Comparison of ENCODE assay signal across 9 cellular contexts in the genomic region with DNA sequence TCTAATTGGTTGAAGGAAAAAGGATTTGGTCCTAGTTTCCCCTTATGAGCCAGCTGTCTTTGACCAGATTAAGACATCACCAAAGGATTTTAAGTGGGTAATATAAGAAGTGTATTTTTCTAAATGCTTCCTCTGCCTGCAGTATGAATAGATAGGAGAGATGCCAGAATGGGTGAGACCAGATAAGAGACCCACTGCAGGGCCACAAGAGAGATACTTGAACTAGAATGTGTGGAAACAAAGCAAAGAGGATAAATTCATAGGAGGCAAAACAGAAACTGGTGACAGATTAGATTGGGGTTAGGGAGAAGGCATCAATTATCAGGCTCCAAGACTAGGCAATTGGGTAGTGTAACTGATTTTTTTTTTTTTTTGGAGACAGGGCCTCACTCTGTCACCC. TPM values are rescaled to one million over a fixed set of nuclear protein-coding genes. Genes with fewer than 3 reads are reported as not detected.
A peak's percentile ranks its signal among the peaks of the same experiment; 100 is the strongest.
DNase-seq lines count a peak whose midpoint lies in the region; ATAC-seq, FAIRE-seq and TF ChIP-seq lines count a peak whose summit lies in the region.
"Had no signal": no experiment of that assay in that cellular context is flagged by ENCODE, and none has a peak within 500 bp of the region (broad histone marks: within the 10 kb centered on the region; RNA-seq: fewer than 3 reads in every experiment).

No MANE protein-coding gene starts in this region.

- H3K27me3 Mint-ChIP-seq in CD8-positive, alpha-beta memory T cell = no peaks in the 10 kb centered on the region
- H3K27me3 Mint-ChIP-seq in naive thymus-derived CD4-positive, alpha-beta T cell = no peaks in the 10 kb centered on the region

- no peaks in the 10 kb centered on the region for H4K20me1 ChIP-seq in GM12878 (ENCODE audit: control insufficient read depth, insufficient read depth)

- CTCF ChIA-PET in CD8-positive, alpha-beta memory T cell (lab: Charles Lee) = interaction anchor here (0.9 to 1.3 kb wide), 3 partner anchors 21 to 25 kb away, joined by 3 to 4 read pairs (median 3); a partner anchor contains a TSS
- CTCF ChIA-PET in GM12878 (lab: Yijun Ruan, JAX) = interaction anchor here (1.1 to 2.2 kb wide), 5 partner anchors 8 to 98 kb away, joined by 3 to 7 read pairs (median 4); no protein-coding TSS in a partner anchor
- CTCF ChIA-PET in naive thymus-derived CD4-positive, alpha-beta T cell (lab: Charles Lee) = interaction anchor here (0.7 kb wide), 1 partner anchor 1564 kb away, joined by 3 read pairs; no protein-coding TSS in a partner anchor
- CTCF ChIA-PET in HEK293T (lab: Yijun Ruan, JAX) = no interaction called here

- RAD21 ChIA-PET in GM12878 (lab: Charles Lee; ENCODE audit: unreplicated experiment) = no interaction called here

- no peak for DNase-seq in CD8-positive, alpha-beta memory T cell
- DNase-seq in LNCaP clone FGC (ENCODE audit: low read depth) (no peak), GM12878 (ENCODE audit: low read depth, low spot score) (no peak), GDM1 (lab: John Stamatoyannopoulos, UW) (no peak), HEK293T (ENCODE audit: extremely low spot score) (no peak)
- no peak for DNase-seq in naive thymus-derived CD4-positive, alpha-beta T cell

- no peak overlapping the region; the same call in 1 of the 2 replicates for H2AFZ ChIP-seq in GM12878 (ENCODE audit: control insufficient read depth, low read depth, low read length)

- H3K9me3 ChIP-seq in CD8-positive, alpha-beta memory T cell (ENCODE audit: low read length) = no peaks in the 10 kb centered on the region
- H3K9me3 ChIP-seq in GM12878 (replicated peaks; ENCODE audit: control insufficient read depth, insufficient read depth, low read length) = no peaks in the 10 kb centered on the region
- H3K9me3 ChIP-seq in naive thymus-derived CD4-positive, alpha-beta T cell (ENCODE audit: control insufficient read depth in 2 of 3, low read length in 3 of 3) = no peaks in the 10 kb centered on the region

- H3K36me3 Mint-ChIP-seq in CD8-positive, alpha-beta memory T cell = peaks cover 0 to 34% (median 3%) of the 10 kb centered on the region in 3 donors
- H3K36me3 Mint-ChIP-seq in naive thymus-derived CD4-positive, alpha-beta T cell = peaks cover 0 to 21% (median 0%) of the 10 kb centered on the region in 5 donors

- H3K36me3 ChIP-seq in CD8-positive, alpha-beta memory T cell (ENCODE audit: insufficient read depth, low read length) = no peaks in the 10 kb centered on the region
- H3K36me3 ChIP-seq in GM12878 (ENCODE audit: control insufficient read depth in 2 of 2, insufficient read depth in 2 of 2, low read length in 1 of 2) = no peaks in the 10 kb centered on the region; a peak in 1 of 4 replicates
- H3K36me3 ChIP-seq in naive thymus-derived CD4-positive, alpha-beta T cell (ENCODE audit: control insufficient read depth in 2 of 3, insufficient read depth in 3 of 3, low read length in 3 of 3) = peaks cover 0 to 8% (median 6%) of the 10 kb centered on the region in 3 experiments

- POLR2A ChIA-PET in CD8-positive, alpha-beta memory T cell (lab: Charles Lee) = no interaction called here
- POLR2A ChIA-PET in GM12878 (lab: Charles Lee) (interaction anchor here (0.5 to 2.7 kb wide), 3 partner anchors 13 to 230 kb away, joined by 3 to 25 read pairs (median 3); no protein-coding TSS in a partner anchor), HEK293T (lab: Yijun Ruan, JAX) (interaction anchor here (1.4 to 2.3 kb wide), 4 partner anchors 8 to 53 kb away, joined by 5 to 14 read pairs (median 10); no protein-coding TSS in a partner anchor)
- POLR2A ChIA-PET in naive thymus-derived CD4-positive, alpha-beta T cell (lab: Charles Lee) = interaction anchor here (1.0 to 1.9 kb wide), 5 partner anchors 14 to 779 kb away, joined by 3 to 10 read pairs (median 4); a partner anchor contains a TSS

- peak overlapping the region; percentile 65; the same call in 1 of the 2 replicates for H3K4me2 ChIP-seq in GM12878 (ENCODE audit: control insufficient read depth, insufficient read depth)

- in situ Hi-C loops in GM12878 (cut with MboI) = no loop called here

- SMC1A ChIA-PET in GM12878 (lab: Charles Lee; ENCODE audit: uncharacterized antibody, unreplicated experiment) = interaction anchor here (0.7 to 2.2 kb wide), 4 partner anchors 14 to 54 kb away, joined by 3 to 8 read pairs (median 6); no protein-coding TSS in a partner anchor

- no peaks in the 10 kb centered on the region for H3K27me3 ChIP-seq in CD8-positive, alpha-beta memory T cell (ENCODE audit: insufficient read depth, low read length, poor library complexity, severe bottlenecking)
- no peaks in the 10 kb centered on the region for H3K27me3 ChIP-seq in GM12878 (replicated peaks in 1 of 2; ENCODE audit: control insufficient read depth in 2 of 2, insufficient read depth in 2 of 2, low read length in 1 of 2)
- H3K27me3 ChIP-seq in naive thymus-derived CD4-positive, alpha-beta T cell (ENCODE audit: control insufficient read depth in 2 of 2, insufficient read depth in 2 of 2, low read length in 2 of 2) = no peaks in the 10 kb centered on the region

- peaks cover 10% of the 10 kb centered on the region for H3K79me2 ChIP-seq in GM12878 (ENCODE audit: control insufficient read depth, insufficient read depth, low read length)

- no TSS peak for BruUV-seq in GM12878 (replicated peaks; lab: Mats Ljungman, UMichigan)

- TF ChIP-seq EP300 in GM12878 (IDR thresholded peaks at IDR 0.05; ENCODE audit: borderline replicate concordance in 1 of 2, control insufficient read depth in 1 of 2, low read depth in 2 of 2, low read length in 2 of 2) = no peak

- H3K9ac ChIP-seq in GM12878 (ENCODE audit: control insufficient read depth, insufficient read depth, low read length) = peak overlapping the region; percentile 90

- peak overlapping the region; percentile 72 for H3K4me3 ChIP-seq in CD8-positive, alpha-beta memory T cell (ENCODE audit: low read length)
- H3K4me3 ChIP-seq in LNCaP clone FGC (ENCODE audit: low read depth, low read length) = peak overlapping the region; percentile 74
- H3K4me3 ChIP-seq in GM12878 = peak overlapping the region; percentile 72
- peak overlapping the region; percentile 88 for H3K4me3 ChIP-seq in naive thymus-derived CD4-positive, alpha-beta T cell (ENCODE audit: low read length)

- TF ChIP-seq RAD21 in GM12878 (IDR thresholded peaks at IDR 0.05; ENCODE audit: insufficient read depth, low read depth, low read length) = no peak

- TF ChIP-seq CTCF in LNCaP clone FGC (IDR thresholded peaks at IDR 0.05; ENCODE audit: control insufficient read depth, extremely low read depth, insufficient read depth) (no peak), GM12878 (IDR thresholded peaks at IDR 0.05 in 2 of 3, conservative IDR thresholded peaks at IDR 0.05 in 1 of 3; ENCODE audit: control insufficient read depth in 2 of 3, extremely low read depth in 1 of 3, insufficient read depth in 1 of 3, low read depth in 3 of 3, low read length in 3 of 3) (no peak)

- H3K27ac ChIP-seq in CD8-positive, alpha-beta memory T cell (ENCODE audit: low read depth, low read length) = no peak overlapping the region
- H3K27ac ChIP-seq in GM12878 (ENCODE audit: control insufficient read depth, insufficient read depth) = no peak overlapping the region
- H3K27ac ChIP-seq in naive thymus-derived CD4-positive, alpha-beta T cell (ENCODE audit: low read depth, low read length) = peak overlapping the region; percentile 83

- H3K4me1 ChIP-seq in CD8-positive, alpha-beta memory T cell (ENCODE audit: insufficient read depth, low read length) = peaks cover 29% of the 10 kb centered on the region
- H3K4me1 ChIP-seq in GM12878 (ENCODE audit: control insufficient read depth, insufficient read depth, low read length) = peaks cover 3% of the 10 kb centered on the region; the same call in 1 of the 2 replicates
- peaks cover 18 to 24% of the 10 kb centered on the region in 2 donors for H3K4me1 ChIP-seq in naive thymus-derived CD4-positive, alpha-beta T cell (ENCODE audit: control insufficient read depth in 2 of 2, insufficient read depth in 2 of 2, low read length in 2 of 2)

- ATAC-seq in GM12878 = no peak
- no peak for ATAC-seq in naive thymus-derived CD4-positive, alpha-beta T cell
- ATAC-seq in HG03045 (IDR thresholded peaks at IDR 0.05; ENCODE audit: unreplicated experiment) = no peak
- ATAC-seq in GM21390 (IDR thresholded peaks at IDR 0.05; ENCODE audit: unreplicated experiment) = no peak

- H3K9me3 Mint-ChIP-seq in CD8-positive, alpha-beta memory T cell = no peaks in the 10 kb centered on the region
- peaks cover 0 to 2% (median 0%) of the 10 kb centered on the region in 11 donors for H3K9me3 Mint-ChIP-seq in naive thymus-derived CD4-positive, alpha-beta T cell

- intact Hi-C loops in GM12878 (cut with micrococcal nuclease; ENCODE audit: unreplicated experiment) = no loop called here
- intact Hi-C loops in naive thymus-derived CD4-positive, alpha-beta T cell (cut with micrococcal nuclease) = loop anchor here (2.0 to 10.0 kb wide), 2 partner anchors 783 to 1185 kb away; a partner anchor contains a TSS

- no peak for FAIRE-seq in GM12878 (lab: Jason Lieb, UNC)
- FAIRE-seq: bronchial epithelial cell had no signal

- TF ChIP-seq POLR2A in GM12878 (IDR thresholded peaks at IDR 0.05; ENCODE audit: low read depth, low read length) = no peak

- peak overlapping the region; percentile 90 to 100 (median 98) for H3K27ac Mint-ChIP-seq in CD8-positive, alpha-beta memory T cell
- H3K27ac Mint-ChIP-seq in naive thymus-derived CD4-positive, alpha-beta T cell = peak overlapping the region; percentile 96 to 100 (median 97)

- H3K4me1 Mint-ChIP-seq in CD8-positive, alpha-beta memory T cell = peaks cover 37 to 51% (median 48%) of the 10 kb centered on the region in 3 donors
- H3K4me1 Mint-ChIP-seq in naive thymus-derived CD4-positive, alpha-beta T cell = peaks cover 28 to 52% (median 45%) of the 10 kb centered on the region in 7 donors

- H3K4me3 Mint-ChIP-seq in CD8-positive, alpha-beta memory T cell = peak overlapping the region; percentile 93 to 99 (median 97)
- H3K4me3 Mint-ChIP-seq in naive thymus-derived CD4-positive, alpha-beta T cell = peak overlapping the region; percentile 93 to 99 (median 98)

RNA-seq across cellular contexts. Expression of a gene that starts 1.2 kb away (rescaled TPM):
- 10 to 100 TPM; 25.6 to 27.3 TPM for total RNA-seq in CD8-positive, alpha-beta memory T cell
- 45.7 TPM for polyA plus RNA-seq in CD8-positive, alpha-beta memory T cell
- total RNA-seq in GM12878 (2013; cell fraction: nucleolus; rRNA removed) = 45.1 and 45.6 TPM in 2 replicates
- total RNA-seq in GM12878 (2014; rRNA removed) (13.7 TPM in 2 replicates), GM12878 (2014; rRNA removed; fragmentation: Illumina TruSeq; extraction: Trizol) (18.9 and 19.3 TPM in 2 replicates), GM12878 (2021) (21.0 and 23.5 TPM in 2 replicates)
- polyA plus RNA-seq in GM12878 (2011; ENCODE audit: low read depth) = 16.6 TPM
- polyA plus RNA-seq in GM12878 (2011; rRNA removed) (16.1 and 25.4 TPM in 2 replicates), GM12878 (2014; fragmentation: Illumina TruSeq; extraction: Trizol) (20.3 and 23.3 TPM in 2 replicates), GM12878 (2014; fragmentation: Nextera tagmentation; extraction: Ambion mirVana) (10 to 100 TPM in 1 of 2 experiments, 1 to 10 TPM in 1; 4.6 to 14.9 TPM), GM12878 (2014; rRNA removed) (8.7 and 11.3 TPM in 2 replicates), GM12878 (2016; fragmentation: Nextera tagmentation; extraction: Ambion mirVana) (10 to 100 TPM; 23.0 to 29.1 TPM)
- 10.3 and 10.5 TPM in 2 replicates for polyA plus RNA-seq in GM12878 (2011; cell fraction: cytosol; rRNA removed)
- 8.4 and 14.5 TPM in 2 replicates for polyA plus RNA-seq in GM12878 (2011; cell fraction: nucleus; rRNA removed)
- 14.3 and 18.2 TPM in 2 replicates for polyA plus RNA-seq in GM12878 (2012)
- polyA minus RNA-seq in GM12878 (2011; rRNA and poly(A)+ RNA removed) = 7.9 and 11.1 TPM in 2 replicates
- 7.6 and 9.8 TPM in 2 replicates for polyA minus RNA-seq in GM12878 (2011; cell fraction: cytosol; rRNA and poly(A)+ RNA removed)
- polyA minus RNA-seq in GM12878 (2011; cell fraction: nucleus; rRNA and poly(A)+ RNA removed) = 8.1 and 10.2 TPM in 2 replicates
- 10 to 100 TPM; 22.7 to 45.7 (median 38.0) TPM for total RNA-seq in naive thymus-derived CD4-positive, alpha-beta T cell
- polyA plus RNA-seq in naive thymus-derived CD4-positive, alpha-beta T cell = 10 to 100 TPM; 45.6 to 58.7 TPM

RNA-seq across cellular contexts. Expression of a gene that starts 24.7 kb away (rescaled TPM):
- total RNA-seq in CD8-positive, alpha-beta memory T cell = 10 to 100 TPM; 15.6 to 19.0 TPM
- 20.9 TPM for polyA plus RNA-seq in CD8-positive, alpha-beta memory T cell
- total RNA-seq in GM12878 (2013; cell fraction: nucleolus; rRNA removed) = 11.1 and 12.6 TPM in 2 replicates
- 32.1 and 37.3 TPM in 2 replicates for total RNA-seq in GM12878 (2014; rRNA removed)
- total RNA-seq in GM12878 (2014; rRNA removed; fragmentation: Illumina TruSeq; extraction: Trizol) = 16.3 and 18.1 TPM in 2 replicates
- 7.9 and 9.0 TPM in 2 replicates for total RNA-seq in GM12878 (2021)
- polyA plus RNA-seq in GM12878 (2011; ENCODE audit: low read depth) = 4.4 TPM
- 19.5 and 27.8 TPM in 2 replicates for polyA plus RNA-seq in GM12878 (2011; rRNA removed)
- 6.9 and 14.4 TPM in 2 replicates for polyA plus RNA-seq in GM12878 (2011; cell fraction: cytosol; rRNA removed)
- polyA plus RNA-seq in GM12878 (2011; cell fraction: nucleus; rRNA removed) = 6.2 TPM in 2 replicates
- polyA plus RNA-seq in GM12878 (2012) = 13.8 and 26.6 TPM in 2 replicates
- polyA plus RNA-seq in GM12878 (2014; fragmentation: Illumina TruSeq; extraction: Trizol) = 11.6 and 13.3 TPM in 2 replicates
- polyA plus RNA-seq in GM12878 (2014; fragmentation: Nextera tagmentation; extraction: Ambion mirVana) = 10 to 100 TPM; 30.8 to 40.9 TPM
- polyA plus RNA-seq in GM12878 (2014; rRNA removed) = 27.3 and 50.6 TPM in 2 replicates
- polyA plus RNA-seq in GM12878 (2016; fragmentation: Nextera tagmentation; extraction: Ambion mirVana) = 10 to 100 TPM; 28.8 to 31.2 TPM
- polyA minus RNA-seq in GM12878 (2011; rRNA and poly(A)+ RNA removed) = 4.5 and 5.6 TPM in 2 replicates
- 2.3 and 3.4 TPM in 2 replicates for polyA minus RNA-seq in GM12878 (2011; cell fraction: cytosol; rRNA and poly(A)+ RNA removed)
- polyA minus RNA-seq in GM12878 (2011; cell fraction: nucleus; rRNA and poly(A)+ RNA removed) = 3.5 and 6.0 TPM in 2 replicates
- total RNA-seq in naive thymus-derived CD4-positive, alpha-beta T cell = 10 to 100 TPM in 1 of 5 experiments, 1 to 10 TPM in 4; 3.5 to 13.4 (median 8.8) TPM
- 10 to 100 TPM; 12.6 to 20.7 TPM for polyA plus RNA-seq in naive thymus-derived CD4-positive, alpha-beta T cell
